In the genomic region with DNA sequence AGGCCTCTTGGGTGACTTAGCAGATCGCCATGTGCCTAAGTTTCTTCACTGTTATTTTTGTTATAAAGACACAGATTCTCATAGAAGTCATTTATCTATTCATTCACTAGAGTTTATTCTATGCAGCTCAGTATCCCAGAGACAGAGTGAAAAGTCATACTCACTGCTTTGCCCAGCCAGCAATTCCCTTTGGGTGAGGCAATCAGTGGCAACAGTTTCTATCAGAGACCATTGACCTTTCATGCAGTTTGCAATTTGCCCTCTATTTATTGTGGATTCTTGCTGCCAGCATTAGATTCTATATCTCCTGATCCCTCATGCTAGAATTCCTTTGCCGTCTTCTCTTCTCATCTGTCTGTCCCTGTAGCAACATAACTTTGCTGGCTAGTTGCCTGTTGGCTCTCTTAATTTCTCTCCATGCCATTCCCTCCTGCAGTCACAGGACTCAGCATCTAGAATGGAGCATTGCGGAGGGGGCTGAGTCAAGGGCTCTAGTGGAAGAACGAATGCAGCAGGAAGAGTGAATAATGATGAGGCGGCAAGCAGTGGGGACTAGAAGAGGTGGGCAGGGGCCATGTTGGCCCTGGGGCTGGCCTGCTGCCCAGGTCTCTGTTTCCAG, we compare ENCODE assay signal across 25 cellular contexts. TPM values are rescaled to one million over a fixed set of nuclear protein-coding genes. Genes with fewer than 3 reads are reported as not detected.
"Had no signal": no experiment of that assay in that cellular context is flagged by ENCODE, and none has a peak within 500 bp of the region (broad histone marks: within the 10 kb centered on the region; RNA-seq: fewer than 3 reads in every experiment).

No MANE protein-coding gene starts in this region.

- H3K36me3 ChIP-seq: left lung, SJCRH30, tibial artery had no signal

- H3K4me3 Mint-ChIP-seq: activated CD4-positive, alpha-beta memory T cell treated with anti-CD3 and anti-CD28 coated beads for 36 hours; activated CD4-positive, alpha-beta T cell treated with anti-CD3 and anti-CD28 coated beads for 36 hours; activated CD8-positive, alpha-beta memory T cell treated with anti-CD3 and anti-CD28 coated beads, Interleukin-2, amount 10 ng/mL, durations not matched to agents 7 days and 5 days; activated naive CD8-positive, alpha-beta T cell treated with anti-CD3 and anti-CD28 coated beads for 36 hours; brain; central memory CD8-positive, alpha-beta T cell; dendritic cell treated with granulocyte-macrophage colony-stimulating factor and Interleukin-4, amounts not matched to agents 40 ng/mL and 50 ng/mL, for 4 days had no signal

- H3K9me3 ChIP-seq: left lung, SJCRH30, tibial artery had no signal

- H3K27me3 Mint-ChIP-seq: brain had no signal

- H3K9me3 Mint-ChIP-seq: activated CD4-positive, alpha-beta memory T cell treated with anti-CD3 and anti-CD28 coated beads for 36 hours; activated naive CD8-positive, alpha-beta T cell treated with anti-CD3 and anti-CD28 coated beads for 36 hours; central memory CD8-positive, alpha-beta T cell; dendritic cell treated with granulocyte-macrophage colony-stimulating factor and Interleukin-4, amounts not matched to agents 40 ng/mL and 50 ng/mL, for 4 days had no signal

- H3K27ac ChIP-seq: left lung, SJCRH30, tibial artery had no signal

- DNase-seq: activated CD4-positive, alpha-beta memory T cell treated with anti-CD3 and anti-CD28 coated beads for 36 hours; activated CD4-positive, alpha-beta T cell treated with anti-CD3 and anti-CD28 coated beads for 36 hours; activated CD8-positive, alpha-beta memory T cell treated with anti-CD3 and anti-CD28 coated beads, Interleukin-2, amount 10 ng/mL, durations not matched to agents 7 days and 5 days; activated naive CD4-positive, alpha-beta T cell; activated naive CD8-positive, alpha-beta T cell treated with anti-CD3 and anti-CD28 coated beads for 36 hours; amygdala; effector CD8-positive, alpha-beta T cell; head of caudate nucleus; left lung; mammary epithelial cell; midbrain; occipital lobe; right cardiac atrium; SJCRH30; stimulated activated naive CD4-positive, alpha-beta T cell treated with Interleukin-2 at 50 U/mL for 16 hours; T-helper 2 cell; tibial artery had no signal

- ATAC-seq: activated CD4-positive, alpha-beta T cell treated with anti-CD3 and anti-CD28 coated beads for 36 hours; activated CD8-positive, alpha-beta memory T cell treated with anti-CD3 and anti-CD28 coated beads, Interleukin-2, amount 10 ng/mL, durations not matched to agents 7 days and 5 days; left lung; right cardiac atrium had no signal

- FAIRE-seq: endothelial cell of umbilical vein, frontal cortex, keratinocyte had no signal

- H3K27ac Mint-ChIP-seq: activated CD4-positive, alpha-beta memory T cell treated with anti-CD3 and anti-CD28 coated beads for 36 hours; activated CD4-positive, alpha-beta T cell treated with anti-CD3 and anti-CD28 coated beads for 36 hours; activated CD8-positive, alpha-beta memory T cell treated with anti-CD3 and anti-CD28 coated beads, Interleukin-2, amount 10 ng/mL, durations not matched to agents 7 days and 5 days; activated naive CD8-positive, alpha-beta T cell treated with anti-CD3 and anti-CD28 coated beads for 36 hours; dendritic cell treated with granulocyte-macrophage colony-stimulating factor and Interleukin-4, amounts not matched to agents 40 ng/mL and 50 ng/mL, for 4 days; progenitor cell of endocrine pancreas had no signal

- H3K4me1 ChIP-seq: tibial artery had no signal

- H3K4me3 ChIP-seq: left lung, SJCRH30, tibial artery had no signal

- H3K36me3 Mint-ChIP-seq: activated CD4-positive, alpha-beta memory T cell treated with anti-CD3 and anti-CD28 coated beads for 36 hours; activated CD8-positive, alpha-beta memory T cell treated with anti-CD3 and anti-CD28 coated beads, Interleukin-2, amount 10 ng/mL, durations not matched to agents 7 days and 5 days; activated naive CD8-positive, alpha-beta T cell treated with anti-CD3 and anti-CD28 coated beads for 36 hours; brain had no signal

RNA-seq across cellular contexts. Expression of a gene that starts 12.2 kb away (rescaled TPM):
- total RNA-seq: activated naive CD8-positive, alpha-beta T cell treated with anti-CD3 and anti-CD28 coated beads for 36 hours; endothelial cell of umbilical vein; left lung; right cardiac atrium; subcutaneous adipose tissue had no signal
- polyA plus RNA-seq: endothelial cell of umbilical vein, keratinocyte, mammary epithelial cell, right cardiac atrium had no signal
